ENCODE assay signal across 8 cellular contexts in genomic region chr9:116687762-116688160, GRCh38. TPM values are rescaled to one million over a fixed set of nuclear protein-coding genes. Genes with fewer than 3 reads are reported as not detected.
DNase-seq lines count a peak whose midpoint lies in the region; ATAC-seq, FAIRE-seq and TF ChIP-seq lines count a peak whose summit lies in the region.

No MANE protein-coding gene starts in this region.

- intact Hi-C loops in pancreas (cut with DNase I), result no loop called here

- H3K9me3 ChIP-seq in A549 (no peaks in the 10 kb centered on the region), pancreas (no peaks in the 10 kb centered on the region)

- H3K4me3 ChIP-seq in A549, result peak overlapping the region; percentile 95
- H3K4me3 ChIP-seq in foreskin fibroblast (ENCODE audit: low read depth in 1 of 2, low read length in 2 of 2), result peak overlapping the region; percentile 67 to 74
- H3K4me3 ChIP-seq in pancreas, result peak overlapping the region; percentile 35 to 67 (median 54)

- no peak for TF ChIP-seq POLR2A in A549 (IDR thresholded peaks at IDR 0.05; ENCODE audit: low read length)

- TF ChIP-seq CTCF in A549 (IDR thresholded peaks at IDR 0.05), result no peak
- TF ChIP-seq CTCF in WTC11 (IDR thresholded peaks at IDR 0.05), result no peak
- no peak for TF ChIP-seq CTCF in foreskin fibroblast (IDR thresholded peaks at IDR 0.05; ENCODE audit: low read depth, low read length)
- no peak for TF ChIP-seq CTCF in pancreas (IDR thresholded peaks at IDR 0.05)

- H3K27me3 Mint-ChIP-seq in WTC11 (ENCODE audit: low read depth), result peaks cover 12% of the 10 kb centered on the region

- H3K4me1 ChIP-seq in A549 (peaks cover 59% of the 10 kb centered on the region), pancreas (peaks cover 16 to 34% (median 20%) of the 10 kb centered on the region in 3 donors)

- peak overlapping the region; percentile 87 for H3K4me3 Mint-ChIP-seq in WTC11

- TF ChIP-seq RAD21 in A549 (conservative IDR thresholded peaks at IDR 0.05 in 1 of 2, IDR thresholded peaks at IDR 0.05 in 1 of 2), result no peak

- H3K27ac ChIP-seq in A549 (peak overlapping the region; percentile 88 to 96), pancreas (no peak overlapping the region)

- no peaks in the 10 kb centered on the region for H3K36me3 ChIP-seq in pancreas

- ATAC-seq in A549 (peak; percentile 11 to 31; a peak in 3 of 6 replicates), GM21786 (IDR thresholded peaks at IDR 0.05; ENCODE audit: unreplicated experiment) (peak; percentile 1), WTC11 (peak; percentile 12), pancreas (peak; percentile 7 to 8 (median 7))

- no peak overlapping the region for H3K27ac Mint-ChIP-seq in WTC11

- no peak for FAIRE-seq in A549 (lab: Jason Lieb, UNC)
- no peak for FAIRE-seq in pancreas (lab: Jason Lieb, UNC)

- H3K27me3 ChIP-seq in pancreas, result no peaks in the 10 kb centered on the region

- peaks cover 16% of the 10 kb centered on the region for H3K9me3 Mint-ChIP-seq in WTC11

- peak overlapping the region; percentile 99 for H3K4me2 ChIP-seq in A549

- peak in 1 of 2 experiments; percentile 19 for DNase-seq in A549 (ENCODE audit: low read depth in 1 of 2, low spot score in 1 of 2)
- DNase-seq in WTC11 (ENCODE audit: low spot score), result no peak
- peak in 1 of 2 donors; percentile 30 for DNase-seq in foreskin fibroblast
- DNase-seq in pancreas, result no peak
- no peak for DNase-seq in GM19240 (ENCODE audit: insufficient read length, low spot score)
- DNase-seq in DMS153 treated with DMSO at 0.1 percent for 48 hours (lab: John Stamatoyannopoulos, UW; ENCODE audit: unreplicated experiment), result no peak
- DNase-seq in NCI-H526 treated with DMSO at 0.1 percent for 48 hours (lab: John Stamatoyannopoulos, UW), result no peak

- H3K4me1 Mint-ChIP-seq in WTC11, result peaks cover 30% of the 10 kb centered on the region

- WGBS in A549 (ENCODE audit: missing lambda C conversion rate), result 2% methylated on average over 7 of the region's 7 CpGs
- 6 to 7% methylated on average over 7 of the region's 7 CpGs for WGBS in pancreas, 2 donors

- TF ChIP-seq EP300 in A549 (IDR thresholded peaks at IDR 0.05), result no peak

- CTCF ChIA-PET in A549 (lab: Yijun Ruan, JAX) (no interaction called here), WTC11 (lab: Charles Lee) (interaction anchor here (2.1 kb wide), 1 partner anchor 11 kb away, joined by 7 read pairs; no protein-coding TSS in a partner anchor)

- H3K36me3 Mint-ChIP-seq in WTC11, result peaks cover 17% of the 10 kb centered on the region

- POLR2A ChIA-PET in A549 (lab: Yijun Ruan, JAX), result no interaction called here
- POLR2A ChIA-PET in WTC11 (lab: Charles Lee), result no interaction called here

TF ChIP-seq in A549, 52 proteins besides CTCF, POLR2A, EP300 and RAD21:
- TF ChIP-seq E2F6 (IDR thresholded peaks at IDR 0.05; ENCODE audit: borderline replicate concordance, low read depth), result no peak

TF ChIP-seq in WTC11, 78 proteins besides CTCF, POLR2A, EP300 and RAD21:
- TF ChIP-seq FOXK1 (CRISPR knock-in tag; IDR thresholded peaks at IDR 0.05) (no peak), JAZF1 (CRISPR knock-in tag; IDR thresholded peaks at IDR 0.05) (no peak), USF2 (CRISPR knock-in tag; IDR thresholded peaks at IDR 0.05) (no peak), NFE2L1 (CRISPR knock-in tag; IDR thresholded peaks at IDR 0.05) (0 out of 2 replicates have a peak, but pooled peaks have one; percentile 38), TEAD4 (CRISPR knock-in tag; IDR thresholded peaks at IDR 0.05) (no peak), MAX (CRISPR knock-in tag; IDR thresholded peaks at IDR 0.05) (peak; percentile 55; the same call in 1 of the 2 replicates), FOXJ3 (CRISPR knock-in tag; IDR thresholded peaks at IDR 0.05; ENCODE audit: borderline replicate concordance) (no peak), ELF4 (CRISPR knock-in tag; IDR thresholded peaks at IDR 0.05; ENCODE audit: low read depth) (no peak), MLX (CRISPR knock-in tag; IDR thresholded peaks at IDR 0.05) (no peak), PRDM15 (CRISPR knock-in tag; IDR thresholded peaks at IDR 0.05) (no peak)

RNA-seq across cellular contexts. Expression of gene TRIM32, which starts 0.7 kb away (rescaled TPM):
- 23.8 and 29.0 TPM in 2 replicates for polyA plus RNA-seq in A549 (2011; rRNA removed)
- 7.7 and 10.0 TPM in 2 replicates for polyA plus RNA-seq in A549 (2012; cell fraction: cytosol; rRNA removed)
- polyA plus RNA-seq in A549 (2012; cell fraction: nucleus; rRNA removed), result 13.6 and 17.2 TPM in 2 replicates
- 16.9 to 17.6 TPM (median 17.4 TPM) in 3 replicates for polyA plus RNA-seq in A549 (2017; fragmentation: RNase III; extraction: RNeasy Plus Mini Kit Qiagen cat#74134 plus additional on column Dnase treatment)
- polyA minus RNA-seq in A549 (2011; rRNA and poly(A)+ RNA removed), result 47.5 and 63.6 TPM in 2 replicates
- 17.5 to 21.0 TPM (median 20.1 TPM) in 3 replicates for total RNA-seq in WTC11 (2021)
- total RNA-seq in pancreas, result 10 to 100 TPM in 3 of 6 donors, 1 to 10 TPM in 3; 5.9 to 18.2 (median 9.5) TPM
- polyA plus RNA-seq in pancreas, result 1 to 10 TPM; 2.4 to 3.2 TPM

Comparison
In these comparisons a context has a peak if more than half of its experiments do, and no peak if none do; other contexts are left out.
1. H3K27ac ChIP-seq: peak in A549 (2 of 2); none in pancreas (0 of 4).
2. Of the 8 proteins assayed by ChIP-seq in both WTC11 and A549: peak only in WTC11: MAX; only in A549: none; in both: none; in neither: 7.
3. Peak in every context shown above with its lines, with median percentiles within 50 percentile points of each other: ATAC-seq and H3K4me3 ChIP-seq.